1 cellular context compared by ENCODE assay signal in the genomic region with DNA sequence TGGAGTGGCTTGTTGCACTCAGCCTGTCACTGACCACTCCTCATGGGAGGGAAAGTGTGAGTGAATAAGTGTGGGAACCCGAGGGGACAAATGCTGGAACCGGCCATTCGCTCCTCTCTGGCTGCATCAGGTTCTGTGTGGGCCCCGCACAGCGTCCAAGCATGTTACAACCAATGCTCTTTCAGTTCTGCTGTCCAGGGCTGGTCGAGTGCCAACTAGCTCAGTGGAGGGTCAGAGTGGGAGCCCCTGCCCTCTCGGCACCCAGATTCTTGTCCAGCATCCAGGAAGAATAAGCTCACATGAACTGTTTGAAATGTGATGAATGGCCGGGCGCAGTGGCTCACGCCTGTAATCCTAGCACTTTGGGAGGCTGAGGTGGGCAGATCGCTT.
TF ChIP-seq lines count a peak whose summit lies in the region.

No MANE protein-coding gene starts in this region.

TF ChIP-seq in H1, 55 proteins besides CTCF, POLR2A, EP300 and RAD21:
- TF ChIP-seq GABPA (IDR thresholded peaks at IDR 0.05; ENCODE audit: borderline replicate concordance, insufficient read depth, low read length) (no peak), YY1 (IDR thresholded peaks at IDR 0.05; ENCODE audit: low read depth, low read length) (no peak), PHF8 (conservative IDR thresholded peaks at IDR 0.05; ENCODE audit: low read depth, low read length) (no peak), SIRT6 (IDR thresholded peaks at IDR 0.05; ENCODE audit: low read length) (no peak), POLR2AphosphoS5 (IDR thresholded peaks at IDR 0.05; ENCODE audit: low read depth, low read length) (no peak), MAFK (IDR thresholded peaks at IDR 0.05; ENCODE audit: low read depth, low read length) (no peak), SRF (IDR thresholded peaks at IDR 0.05; ENCODE audit: low read depth, low read length) (no peak), SAP30 (IDR thresholded peaks at IDR 0.05; ENCODE audit: insufficient read depth, insufficient replicate concordance, low read length) (no peak), BACH1 (IDR thresholded peaks at IDR 0.05; ENCODE audit: low read length) (no peak), SUZ12 (IDR thresholded peaks at IDR 0.05; ENCODE audit: low read length) (no peak), TEAD4 (IDR thresholded peaks at IDR 0.05; ENCODE audit: low read depth, low read length) (no peak), KDM1A (IDR thresholded peaks at IDR 0.05; ENCODE audit: borderline replicate concordance, low read length) (no peak), SP1 (IDR thresholded peaks at IDR 0.05; ENCODE audit: low read depth, low read length) (no peak), HDAC2 (IDR thresholded peaks at IDR 0.05; ENCODE audit: borderline replicate concordance in 1 of 2, low read depth in 2 of 2, low read length in 2 of 2) (no peak), CBX8 (IDR thresholded peaks at IDR 0.05; ENCODE audit: borderline replicate concordance, low read depth, low read length) (no peak), RFX5 (IDR thresholded peaks at IDR 0.05; ENCODE audit: borderline replicate concordance, low read depth, low read length) (no peak), CTBP2 (IDR thresholded peaks at IDR 0.05; ENCODE audit: borderline replicate concordance, insufficient read depth, insufficient read length, low read length) (no peak), JUND (IDR thresholded peaks at IDR 0.05; ENCODE audit: low read length) (no peak)
TF ChIP-seq in H1: peak in this region for 0.
